ENCODE assay signal across 9 cellular contexts in genomic region chr21:46551636-46552241, GRCh38. TPM values are rescaled to one million over a fixed set of nuclear protein-coding genes. Genes with fewer than 3 reads are reported as not detected.
DNase-seq lines count a peak whose midpoint lies in the region; ATAC-seq lines count a peak whose summit lies in the region.
"Had no signal": no experiment of that assay in that cellular context is flagged by ENCODE, and none has a peak within 500 bp of the region (broad histone marks: within the 10 kb centered on the region; RNA-seq: fewer than 3 reads in every experiment).

No MANE protein-coding gene starts in this region.

- peak; percentile 43 for DNase-seq in activated CD8-positive, alpha-beta memory T cell treated with anti-CD3 and anti-CD28 coated beads, Interleukin-2, amount 50 U/mL, for 4 hours
- DNase-seq in cardiac septum (ENCODE audit: low spot score) (peak; percentile 87), hippocampal formation (lab: John Stamatoyannopoulos, UW) (no peak), NCI-H2081 (lab: John Stamatoyannopoulos, UW) (no peak), kidney tubule cell (ENCODE audit: low spot score) (no peak)
- DNase-seq in stimulated activated CD8-positive, alpha-beta memory T cell treated with anti-CD3 and anti-CD28 coated beads, Interleukin-15, amount 100 ng/mL, for 48 hours (ENCODE audit: low read depth in 2 of 2): peak; percentile 21 to 36
- DNase-seq: HCEC 1CT had no signal

- intact Hi-C loops in cardiac septum (cut with DNase I): no loop called here

- peak; percentile 40 for ATAC-seq in HG02759 (IDR thresholded peaks at IDR 0.05; ENCODE audit: unreplicated experiment)
- no peak for ATAC-seq in HG03432 (IDR thresholded peaks at IDR 0.05; ENCODE audit: unreplicated experiment)

RNA-seq across cellular contexts. Expression of gene S100B, which starts 53.1 kb away (rescaled TPM):
- 0.62 TPM for total RNA-seq in cardiac septum

Comparison
In these comparisons a context has a peak if more than half of its experiments do, and no peak if none do; other contexts are left out.
1. DNase-seq: peak in activated CD8-positive, alpha-beta memory T cell treated with anti-CD3 and anti-CD28 coated beads, Interleukin-2, amount 50 U/mL, for 4 hours (single experiment), cardiac septum (single experiment) and stimulated activated CD8-positive, alpha-beta memory T cell treated with anti-CD3 and anti-CD28 coated beads, Interleukin-15, amount 100 ng/mL, for 48 hours (2 of 2); none in hippocampal formation (0 of 2), NCI-H2081 (0 of 2) and kidney tubule cell (single experiment).